Comparison of ENCODE assay signal across 31 cellular contexts in the genomic region with DNA sequence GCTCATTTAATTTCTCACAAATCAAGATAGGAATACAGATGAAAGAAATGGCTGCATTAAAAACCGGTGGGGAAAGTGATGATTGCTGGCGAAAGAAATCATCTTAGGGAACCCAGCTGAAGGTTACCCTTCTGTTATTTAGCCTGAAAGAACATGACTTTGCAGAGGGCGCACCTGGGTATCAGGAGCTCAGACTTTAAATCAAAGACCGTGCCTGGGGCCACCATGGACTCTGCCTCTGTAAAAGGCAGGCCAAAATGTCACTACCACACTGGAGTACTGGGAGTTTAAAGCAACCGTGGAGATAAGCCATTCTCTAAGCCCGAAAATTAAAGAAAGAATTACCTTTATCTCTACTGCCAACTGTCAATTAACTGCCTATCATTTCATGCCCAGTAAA. TPM values are rescaled to one million over a fixed set of nuclear protein-coding genes. Genes with fewer than 3 reads are reported as not detected.
"Had no signal": no experiment of that assay in that cellular context is flagged by ENCODE, and none has a peak within 500 bp of the region (broad histone marks: within the 10 kb centered on the region; RNA-seq: fewer than 3 reads in every experiment).

No MANE protein-coding gene starts in this region.

- H3K9me3 ChIP-seq: colonic mucosa, esophagus muscularis mucosa, esophagus squamous epithelium, gastrocnemius medialis, gastroesophageal sphincter, heart left ventricle, heart right ventricle had no signal

- H3K36me3 ChIP-seq: colonic mucosa, esophagus muscularis mucosa, esophagus squamous epithelium, gastrocnemius medialis, gastroesophageal sphincter, heart left ventricle, heart right ventricle had no signal

- H3K27ac ChIP-seq: colonic mucosa, coronary artery, dorsolateral prefrontal cortex, epithelial cell of prostate, esophagus muscularis mucosa, esophagus squamous epithelium, foreskin keratinocyte, gastrocnemius medialis, gastroesophageal sphincter, heart left ventricle, heart right ventricle had no signal

- DNase-seq: colonic mucosa; cortex of kidney; dermis blood vessel endothelial cell; dorsolateral prefrontal cortex; effector CD4-positive, alpha-beta T cell; effector CD8-positive, alpha-beta T cell; effector memory CD4-positive, alpha-beta T cell; effector memory CD8-positive, alpha-beta T cell; endodermal cell; erythroblast; esophagus squamous epithelium; foreskin fibroblast; foreskin keratinocyte; foreskin melanocyte; gastrocnemius medialis; glutamatergic neuron; head of caudate nucleus; heart left ventricle; heart right ventricle had no signal

- H3K4me3 ChIP-seq: colonic mucosa, coronary artery, dorsolateral prefrontal cortex, esophagus muscularis mucosa, esophagus squamous epithelium, gastrocnemius medialis, gastroesophageal sphincter, heart left ventricle, heart right ventricle had no signal

- ATAC-seq: effector memory CD8-positive, alpha-beta T cell; esophagus mucosa; foreskin keratinocyte; gastrocnemius medialis; gastroesophageal sphincter; heart left ventricle; heart right ventricle had no signal

- FAIRE-seq: colon, endometrium, endothelial cell of umbilical vein, frontal cortex had no signal

- H3K27me3 ChIP-seq: esophagus muscularis mucosa, esophagus squamous epithelium, foreskin keratinocyte, gastrocnemius medialis, gastroesophageal sphincter had no signal

- H3K4me1 ChIP-seq: colonic mucosa, esophagus muscularis mucosa, esophagus squamous epithelium, foreskin keratinocyte, gastrocnemius medialis, gastroesophageal sphincter, heart left ventricle, heart right ventricle had no signal

RNA-seq across cellular contexts. Expression of a gene that starts 24.3 kb away (rescaled TPM):
- total RNA-seq: dermis blood vessel endothelial cell, dermis microvascular lymphatic vessel endothelial cell, endothelial cell of umbilical vein, fibroblast of villous mesenchyme, glomerular endothelial cell had no signal
- polyA plus RNA-seq: endothelial cell of umbilical vein had no signal
